In the genomic region with DNA sequence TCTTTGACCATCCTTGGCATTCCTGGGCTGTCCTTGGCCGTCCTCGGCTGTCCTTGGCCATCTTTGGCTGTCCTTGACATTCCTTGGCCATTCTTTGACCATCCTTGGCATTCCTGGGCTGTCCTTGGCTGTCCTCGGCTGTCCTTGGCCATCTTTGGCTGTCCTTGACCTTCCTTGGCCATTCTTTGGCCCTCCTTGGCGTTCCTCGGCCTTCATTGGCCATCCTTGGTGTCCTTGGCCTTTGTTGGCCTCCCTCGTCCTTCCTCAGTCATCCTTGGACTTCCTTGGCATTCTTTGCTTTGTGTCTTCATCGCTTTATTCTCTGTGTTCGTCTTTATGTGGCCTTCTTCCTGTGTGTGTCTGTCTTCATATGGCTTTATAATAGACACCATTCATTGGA, we compare ENCODE assay signal across 35 cellular contexts.
"Had no signal": no experiment of that assay in that cellular context is flagged by ENCODE, and none has a peak within 500 bp of the region (broad histone marks: within the 10 kb centered on the region; RNA-seq: fewer than 3 reads in every experiment).

No MANE protein-coding gene starts in this region.

- ATAC-seq: activated T-cell treated with anti-CD3 and anti-CD28 coated beads, Interleukin-2, amount 50 U/mL, for 4 hours; body of pancreas had no signal

- H3K4me3 Mint-ChIP-seq: activated B cell treated with CpG ODN at 0.5 μM for 24 hours; activated CD4-positive, alpha-beta memory T cell treated with anti-CD3 and anti-CD28 coated beads for 36 hours; activated naive CD4-positive, alpha-beta T cell treated with anti-CD3 and anti-CD28 coated beads, Interleukin-2, amount 50 U/mL, for 24 hours; activated naive CD8-positive, alpha-beta T cell treated with anti-CD3 and anti-CD28 coated beads, Interleukin-2, amount 10 ng/mL, durations not matched to agents 7 days and 5 days; activated T-cell treated with anti-CD3 and anti-CD28 coated beads, Interleukin-2, amount 50 U/mL, for 4 hours; activated T-helper 1 cell treated with anti-CD3 and anti-CD28 coated beads, Interleukin-12 subunit alpha, Interleukin-12 subunit beta, Interleukin-2, Interleukin-4 antibody, amounts not matched to agents 30 ng/mL and 10 ng/mL and 1 ng/mL, durations not matched to agents 14 hours and 24 hours and 36 hours had no signal

- H3K4me1 ChIP-seq: body of pancreas, breast epithelium had no signal

- H3K9me3 Mint-ChIP-seq: activated B cell treated with CpG ODN at 0.5 μM for 24 hours; activated CD4-positive, alpha-beta memory T cell treated with anti-CD3 and anti-CD28 coated beads for 36 hours; activated naive CD4-positive, alpha-beta T cell treated with anti-CD3 and anti-CD28 coated beads, Interleukin-2, amount 50 U/mL, for 24 hours; activated naive CD8-positive, alpha-beta T cell treated with anti-CD3 and anti-CD28 coated beads, Interleukin-2, amount 10 ng/mL, durations not matched to agents 7 days and 5 days; activated T-cell treated with anti-CD3 and anti-CD28 coated beads, Interleukin-2, amount 50 U/mL, for 4 hours; activated T-helper 1 cell treated with anti-CD3 and anti-CD28 coated beads, Interleukin-12 subunit alpha, Interleukin-12 subunit beta, Interleukin-2, Interleukin-4 antibody, amounts not matched to agents 30 ng/mL and 10 ng/mL and 1 ng/mL, durations not matched to agents 14 hours and 24 hours and 36 hours had no signal

- H3K4me3 ChIP-seq: body of pancreas, breast epithelium, PC-9 had no signal

- H3K4me1 Mint-ChIP-seq: activated naive CD4-positive, alpha-beta T cell treated with anti-CD3 and anti-CD28 coated beads, Interleukin-2, amount 50 U/mL, for 24 hours; activated naive CD8-positive, alpha-beta T cell treated with anti-CD3 and anti-CD28 coated beads, Interleukin-2, amount 10 ng/mL, durations not matched to agents 7 days and 5 days had no signal

- H3K27me3 ChIP-seq: body of pancreas, breast epithelium had no signal

- DNase-seq: activated B cell treated with CpG ODN at 0.5 μM for 24 hours; activated CD4-positive, alpha-beta memory T cell treated with anti-CD3 and anti-CD28 coated beads for 36 hours; activated CD4-positive, alpha-beta T cell treated with anti-CD3 and anti-CD28 coated beads for 4 hours; activated CD4-positive, alpha-beta T cell treated with anti-CD3 and anti-CD28 coated beads, Interleukin-2, amount 50 U/mL, for 1 hour; activated CD4-positive, CD25-positive, alpha-beta regulatory T cell treated with anti-CD3 and anti-CD28 coated beads, Interleukin-2, amount 50 U/mL, for 72 hours; activated CD8-positive, alpha-beta memory T cell treated with anti-CD3 and anti-CD28 coated beads, Interleukin-2, amount 50 U/mL, for 4 hours; activated gamma-delta T cell; activated naive CD4-positive, alpha-beta T cell treated with Interleukin-2 at 50 U/mL for 16 hours; activated naive CD8-positive, alpha-beta T cell treated with anti-CD3 and anti-CD28 coated beads, Interleukin-2, amount 10 ng/mL, durations not matched to agents 7 days and 5 days; activated T-cell treated with anti-CD3 and anti-CD28 coated beads for 4 hours; activated T-cell treated with anti-CD3 and anti-CD28 coated beads, Interleukin-2, amount 50 U/mL, for 4 hours; body of pancreas; central memory CD4-positive, alpha-beta T cell; MM.1S; MV-4-11; NCI-H1092; NCI-H1436 treated with DMSO at 0.1 percent for 48 hours; NCI-H1694 treated with DMSO at 0.1 percent for 48 hours; NCI-H2029; NCI-H345; NCI-H524 treated with DMSO at 0.1 percent for 48 hours; PC-9; Right ventricle myocardium superior; SW 1271; T-helper 1 cell; T-helper 2 cell; T-helper 9 cell had no signal

- H3K27ac ChIP-seq: body of pancreas, breast epithelium, KMS-11, PC-9, RWPE1, VCaP had no signal

- H3K9me3 ChIP-seq: body of pancreas, breast epithelium had no signal

- H3K27ac Mint-ChIP-seq: activated B cell treated with CpG ODN at 0.5 μM for 24 hours; activated CD4-positive, alpha-beta memory T cell treated with anti-CD3 and anti-CD28 coated beads for 36 hours; activated naive CD4-positive, alpha-beta T cell treated with anti-CD3 and anti-CD28 coated beads, Interleukin-2, amount 50 U/mL, for 24 hours; activated naive CD8-positive, alpha-beta T cell treated with anti-CD3 and anti-CD28 coated beads, Interleukin-2, amount 10 ng/mL, durations not matched to agents 7 days and 5 days had no signal

- FAIRE-seq: astrocyte, RCC 7860 had no signal

- H3K27me3 Mint-ChIP-seq: activated B cell treated with CpG ODN at 0.5 μM for 24 hours; activated CD4-positive, alpha-beta memory T cell treated with anti-CD3 and anti-CD28 coated beads for 36 hours; activated naive CD4-positive, alpha-beta T cell treated with anti-CD3 and anti-CD28 coated beads, Interleukin-2, amount 50 U/mL, for 24 hours; activated naive CD8-positive, alpha-beta T cell treated with anti-CD3 and anti-CD28 coated beads, Interleukin-2, amount 10 ng/mL, durations not matched to agents 7 days and 5 days had no signal

- H3K4me2 ChIP-seq: KMS-11, PC-9 had no signal

- H2AFZ ChIP-seq: PC-9 had no signal

- H3K36me3 ChIP-seq: breast epithelium had no signal

- H3K9ac ChIP-seq: KMS-11 had no signal
